In the genomic region with DNA sequence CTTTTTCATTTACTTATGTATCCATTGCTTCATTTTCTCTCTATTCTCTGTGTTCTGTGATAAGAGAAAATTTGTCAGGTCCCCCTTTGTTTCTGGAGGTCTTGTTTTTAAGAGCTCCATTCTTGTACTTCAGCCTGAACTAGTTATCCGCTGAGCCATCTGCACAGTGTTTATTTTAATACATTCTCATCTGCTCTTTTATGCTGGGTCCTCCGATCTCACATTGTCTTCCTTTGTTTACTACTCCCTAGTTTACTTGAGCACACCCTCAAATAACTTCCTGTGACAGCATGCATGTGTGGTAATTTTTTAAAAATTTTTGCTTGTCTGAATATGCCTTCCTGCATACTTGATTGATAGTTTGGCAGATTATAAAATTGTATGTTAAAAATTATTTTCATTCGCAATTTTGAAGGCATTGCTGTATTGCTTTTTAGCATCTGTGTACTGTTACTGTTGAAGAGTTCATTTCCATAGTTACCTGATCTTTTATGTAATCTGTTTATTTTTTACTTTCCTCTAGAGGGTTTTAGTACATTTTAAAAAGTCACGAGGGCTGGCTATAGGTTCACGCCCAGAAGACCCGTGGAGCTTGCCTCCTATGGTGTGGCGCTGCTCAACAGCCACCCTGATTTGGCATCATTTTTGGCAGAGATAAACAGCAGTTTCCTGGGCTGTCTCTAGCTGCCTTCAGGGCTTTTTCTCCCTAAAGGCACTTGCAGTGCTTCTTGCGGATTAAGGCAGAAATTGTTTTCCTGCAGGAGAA, we compare ENCODE assay signal across 7 cellular contexts. TPM values are rescaled to one million over a fixed set of nuclear protein-coding genes. Genes with fewer than 3 reads are reported as not detected.
DNase-seq lines count a peak whose midpoint lies in the region; ATAC-seq lines count a peak whose summit lies in the region.

No MANE protein-coding gene starts in this region.

- H3K27ac Mint-ChIP-seq in naive thymus-derived CD4-positive, alpha-beta T cell, result peak overlapping the region in 8 of 9 donors; percentile 52 to 96 (median 74)

- H3K27me3 Mint-ChIP-seq in naive thymus-derived CD4-positive, alpha-beta T cell, result no peaks in the 10 kb centered on the region

- intact Hi-C loops in naive thymus-derived CD4-positive, alpha-beta T cell (cut with micrococcal nuclease), result loop anchor here in 1 of 2 donors (2.0 kb wide), 1 partner anchor 13 kb away; no protein-coding TSS in a partner anchor

- DNase-seq in HAP-1 (ENCODE audit: low spot score in 2 of 2) (peak; percentile 73 to 80), NCI-H446 treated with DMSO at 0.1 percent for 48 hours (lab: John Stamatoyannopoulos, UW) (peak; percentile 34)
- peak in 7 of 9 donors; percentile 13 to 56 (median 31) for DNase-seq in naive thymus-derived CD4-positive, alpha-beta T cell
- no peak for DNase-seq in activated CD4-positive, alpha-beta T cell treated with anti-CD3 and anti-CD28 coated beads for 4 hours

- no peaks in the 10 kb centered on the region for H3K9me3 Mint-ChIP-seq in naive thymus-derived CD4-positive, alpha-beta T cell

- peak overlapping the region; percentile 2 to 85 (median 59) for H3K4me3 Mint-ChIP-seq in naive thymus-derived CD4-positive, alpha-beta T cell

- ATAC-seq in naive thymus-derived CD4-positive, alpha-beta T cell, result peak; percentile 86
- ATAC-seq in GM21381 (IDR thresholded peaks at IDR 0.05; ENCODE audit: unreplicated experiment), result no peak
- no peak for ATAC-seq in GM18870 (IDR thresholded peaks at IDR 0.05; ENCODE audit: unreplicated experiment)

- H3K36me3 ChIP-seq in HAP-1 (replicated peaks) (no peaks in the 10 kb centered on the region), endocrine pancreas (ENCODE audit: control insufficient read depth, insufficient read depth, low read length) (no peaks in the 10 kb centered on the region)
- no peaks in the 10 kb centered on the region for H3K36me3 ChIP-seq in naive thymus-derived CD4-positive, alpha-beta T cell (ENCODE audit: control insufficient read depth in 2 of 3, insufficient read depth in 3 of 3, low read length in 3 of 3)

- H3K36me3 Mint-ChIP-seq in naive thymus-derived CD4-positive, alpha-beta T cell, result peaks cover 0 to 13% (median 4%) of the 10 kb centered on the region in 5 donors

- H3K4me1 ChIP-seq in HAP-1 (peaks cover 35% of the 10 kb centered on the region), endocrine pancreas (ENCODE audit: control insufficient read depth, insufficient read depth, low read length) (peaks cover 13% of the 10 kb centered on the region)
- H3K4me1 ChIP-seq in naive thymus-derived CD4-positive, alpha-beta T cell (ENCODE audit: control insufficient read depth in 2 of 2, insufficient read depth in 2 of 2, low read length in 2 of 2), result peaks cover 13 to 20% of the 10 kb centered on the region in 2 donors

- H3K9me3 ChIP-seq in HAP-1 (no peaks in the 10 kb centered on the region), endocrine pancreas (ENCODE audit: control insufficient read depth, low read length) (no peaks in the 10 kb centered on the region)
- no peaks in the 10 kb centered on the region for H3K9me3 ChIP-seq in naive thymus-derived CD4-positive, alpha-beta T cell (ENCODE audit: control insufficient read depth in 2 of 3, low read length in 3 of 3)

- no peaks in the 10 kb centered on the region for H3K27me3 ChIP-seq in HAP-1 (ENCODE audit: low read depth)
- H3K27me3 ChIP-seq in endocrine pancreas (ENCODE audit: control insufficient read depth, insufficient read depth, low read length), result no peaks in the 10 kb centered on the region
- no peaks in the 10 kb centered on the region for H3K27me3 ChIP-seq in naive thymus-derived CD4-positive, alpha-beta T cell (ENCODE audit: control insufficient read depth in 2 of 2, insufficient read depth in 2 of 2, low read length in 2 of 2)

- peaks cover 17 to 74% (median 66%) of the 10 kb centered on the region in 7 donors for H3K4me1 Mint-ChIP-seq in naive thymus-derived CD4-positive, alpha-beta T cell

- POLR2A ChIA-PET in naive thymus-derived CD4-positive, alpha-beta T cell (lab: Charles Lee), result no interaction called here

- CTCF ChIA-PET in naive thymus-derived CD4-positive, alpha-beta T cell (lab: Charles Lee), result interaction anchor here (0.6 to 1.3 kb wide), 2 partner anchors 12 to 31 kb away, joined by 3 to 6 read pairs; no protein-coding TSS in a partner anchor

- H3K9ac ChIP-seq in endocrine pancreas (ENCODE audit: control insufficient read depth, insufficient read depth, low read length), result no peak overlapping the region

- H3K4me3 ChIP-seq in HAP-1 (no peak overlapping the region), endocrine pancreas (ENCODE audit: control insufficient read depth, insufficient read depth, low read length) (peak overlapping the region; percentile 36)
- no peak overlapping the region for H3K4me3 ChIP-seq in naive thymus-derived CD4-positive, alpha-beta T cell (ENCODE audit: low read length)

- H3K27ac ChIP-seq in naive thymus-derived CD4-positive, alpha-beta T cell (ENCODE audit: low read depth, low read length), result peak overlapping the region; percentile 53

- in situ Hi-C loops in HAP-1 (cut with MboI; ENCODE audit: low sequenced_read_pairs), result no loop called here

RNA-seq across cellular contexts. Expression of gene RSBN1L, which starts 31.9 kb away (rescaled TPM):
- total RNA-seq in naive thymus-derived CD4-positive, alpha-beta T cell, result 10 to 100 TPM; 19.7 to 41.7 (median 30.8) TPM
- 1 to 10 TPM; 7.7 to 7.8 TPM for polyA plus RNA-seq in naive thymus-derived CD4-positive, alpha-beta T cell

Comparison
In these comparisons a context has a peak if more than half of its experiments do, and no peak if none do; other contexts are left out.
1. DNase-seq: peak in HAP-1 (2 of 2), NCI-H446 treated with DMSO at 0.1 percent for 48 hours (single experiment) and naive thymus-derived CD4-positive, alpha-beta T cell (7 of 9); none in activated CD4-positive, alpha-beta T cell treated with anti-CD3 and anti-CD28 coated beads for 4 hours (0 of 2).